Comparison of ENCODE assay signal across 14 cellular contexts in genomic region chr12:127628655-127629054, GRCh38.
DNase-seq lines count a peak whose midpoint lies in the region; ATAC-seq and TF ChIP-seq lines count a peak whose summit lies in the region.
"Had no signal": no experiment of that assay in that cellular context is flagged by ENCODE, and none has a peak within 500 bp of the region (broad histone marks: within the 10 kb centered on the region; RNA-seq: fewer than 3 reads in every experiment).

No MANE protein-coding gene starts in this region.

- TF ChIP-seq POLR2A in GM18505 (IDR thresholded peaks at IDR 0.05; ENCODE audit: borderline replicate concordance, extremely low read depth, insufficient read depth, insufficient read length) = no peak

- DNase-seq in DMS153 (lab: John Stamatoyannopoulos, UW) = peak; percentile 22
- DNase-seq in DMS153 treated with DMSO at 0.1 percent for 48 hours (lab: John Stamatoyannopoulos, UW; ENCODE audit: unreplicated experiment) = no peak
- DNase-seq in HT1080 (ENCODE audit: low read depth) = peak; percentile 68
- DNase-seq in dedifferentiated amniotic fluid mesenchymal stem cell (ENCODE audit: extremely low spot score) = peak; percentile 41
- peak; percentile 26 for DNase-seq in skeletal muscle cell (ENCODE audit: low read depth)
- no peak for DNase-seq in NOMO-1 treated with DMSO at 0.1 percent for 48 hours (lab: John Stamatoyannopoulos, UW; ENCODE audit: unreplicated experiment)
- DNase-seq in NCI-H146 (lab: John Stamatoyannopoulos, UW) = no peak
- DNase-seq: 8988T; activated effector memory CD4-positive, alpha-beta T cell treated with Interleukin-2 at 50 U/mL for 16 hours; effector memory CD4-positive, alpha-beta T cell; kidney; small intestine; stomach had no signal

- ATAC-seq in GM18505 (IDR thresholded peaks at IDR 0.05; ENCODE audit: unreplicated experiment) = no peak

- no peak overlapping the region for H3K4me3 ChIP-seq in skeletal muscle cell (ENCODE audit: low read depth, low read length)
- H3K4me3 ChIP-seq: stomach had no signal

Comparison
In these comparisons a context has a peak if more than half of its experiments do, and no peak if none do; other contexts are left out.
1. DNase-seq: peak in DMS153 (single experiment), HT1080 (single experiment), dedifferentiated amniotic fluid mesenchymal stem cell (single experiment) and skeletal muscle cell (single experiment); none in DMS153 treated with DMSO at 0.1 percent for 48 hours (single experiment), NOMO-1 treated with DMSO at 0.1 percent for 48 hours (single experiment) and NCI-H146 (single experiment).